Comparison of ENCODE assay signal across 9 cellular contexts in the genomic region with DNA sequence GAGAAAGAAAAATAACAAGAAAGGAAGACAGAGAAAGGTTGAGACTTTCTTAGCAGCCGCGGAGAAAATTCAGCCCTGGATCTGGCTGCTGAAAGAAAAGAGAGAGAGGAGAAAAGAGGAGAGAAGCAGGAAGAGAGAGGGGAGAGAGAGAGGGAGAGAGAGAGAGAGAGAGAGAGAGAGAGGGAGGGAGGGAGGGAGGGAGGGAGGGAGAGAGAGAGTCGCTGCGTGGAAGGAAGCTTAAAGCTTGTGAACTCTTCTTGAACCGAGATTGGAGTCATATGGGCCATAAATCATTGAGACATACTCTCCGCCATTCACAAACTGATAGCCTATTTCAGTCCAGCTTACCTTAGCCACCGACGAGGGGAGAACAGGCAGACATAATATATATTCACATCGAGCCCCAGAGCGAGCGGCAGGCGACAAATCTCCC. TPM values are rescaled to one million over a fixed set of nuclear protein-coding genes. Genes with fewer than 3 reads are reported as not detected.
DNase-seq lines count a peak whose midpoint lies in the region; ATAC-seq, FAIRE-seq and TF ChIP-seq lines count a peak whose summit lies in the region.
"Had no signal": no experiment of that assay in that cellular context is flagged by ENCODE, and none has a peak within 500 bp of the region (broad histone marks: within the 10 kb centered on the region; RNA-seq: fewer than 3 reads in every experiment).

No MANE protein-coding gene starts in this region.

- H3K4me1 ChIP-seq in keratinocyte (ENCODE audit: control insufficient read depth, extremely low read depth, insufficient read depth, low read length): peaks cover 14% of the 10 kb centered on the region
- no peaks in the 10 kb centered on the region for H3K4me1 ChIP-seq in thymus (ENCODE audit: control insufficient read depth, insufficient read depth, low read length)

- H3K9me3 ChIP-seq in keratinocyte (ENCODE audit: control insufficient read depth, low read depth, low read length): no peaks in the 10 kb centered on the region
- H3K9me3 ChIP-seq in thymus (ENCODE audit: control insufficient read depth): no peaks in the 10 kb centered on the region

- H4K20me1 ChIP-seq in keratinocyte (ENCODE audit: control insufficient read depth, extremely low read depth, insufficient read depth, low read length): no peaks in the 10 kb centered on the region

- WGBS in thymus: 3% methylated on average over 12 of the region's 12 CpGs

- no peak for FAIRE-seq in keratinocyte (lab: Jason Lieb, UNC)

- DNase-seq in Calu3: no peak
- peak; percentile 86 for DNase-seq in MV-4-11 (lab: John Stamatoyannopoulos, UW)
- no peak for DNase-seq in keratinocyte (ENCODE audit: low read depth, low spot score)
- DNase-seq in GDM1 (lab: John Stamatoyannopoulos, UW): no peak
- no peak for DNase-seq in activated CD4-positive, CD25-positive, alpha-beta regulatory T cell treated with anti-CD3 and anti-CD28 coated beads, Interleukin-2, amount 50 U/mL, for 72 hours

- H3K4me3 ChIP-seq in keratinocyte (ENCODE audit: control insufficient read depth in 2 of 3, extremely low read depth in 1 of 3, insufficient read depth in 2 of 3, low read depth in 1 of 3, low read length in 3 of 3) (peak overlapping the region in 1 of 3 experiments; percentile 43), thymus (ENCODE audit: low read length) (peak overlapping the region; percentile 36)

- peak overlapping the region; percentile 47 for H3K27ac Mint-ChIP-seq in Calu3 (ENCODE audit: unreplicated experiment)
- no peak overlapping the region for H3K27ac Mint-ChIP-seq in activated naive CD8-positive, alpha-beta T cell

- no peaks in the 10 kb centered on the region for H3K79me2 ChIP-seq in keratinocyte (ENCODE audit: control insufficient read depth, insufficient read depth, low read length)

- H3K27me3 ChIP-seq in keratinocyte (ENCODE audit: control insufficient read depth, extremely low read depth, insufficient read depth, low read length): peaks cover 24% of the 10 kb centered on the region
- H3K27me3 ChIP-seq in thymus (ENCODE audit: control insufficient read depth, insufficient read depth): peaks cover 16% of the 10 kb centered on the region

- no peak for TF ChIP-seq CTCF in Calu3 (IDR thresholded peaks at IDR 0.05; ENCODE audit: unreplicated experiment)
- no peak for TF ChIP-seq CTCF in keratinocyte (optimal IDR thresholded peaks at IDR 0.05 in 1 of 3, IDR thresholded peaks at IDR 0.05 in 1 of 3, conservative IDR thresholded peaks at IDR 0.05 in 1 of 3; ENCODE audit: extremely low read depth in 1 of 3, insufficient read depth in 2 of 3, low read length in 3 of 3)

- no peaks in the 10 kb centered on the region for H3K9me1 ChIP-seq in keratinocyte (ENCODE audit: control insufficient read depth, extremely low read depth, insufficient read depth, low read length)

- peak overlapping the region; percentile 46 for H2AFZ ChIP-seq in keratinocyte (ENCODE audit: control insufficient read depth, low read length)

- H3K27ac ChIP-seq in keratinocyte (ENCODE audit: control insufficient read depth, insufficient read depth, low read length): no peak overlapping the region
- no peak overlapping the region for H3K27ac ChIP-seq in thymus (ENCODE audit: low read depth)
- H3K27ac ChIP-seq: HL-60 had no signal

- no peak for ATAC-seq in GM18907 (IDR thresholded peaks at IDR 0.05; ENCODE audit: unreplicated experiment)

- peaks cover 87% of the 10 kb centered on the region for H3K36me3 Mint-ChIP-seq in Calu3 (ENCODE audit: insufficient read depth, unreplicated experiment)
- H3K36me3 Mint-ChIP-seq in activated naive CD8-positive, alpha-beta T cell: no peaks in the 10 kb centered on the region

- H3K9me3 Mint-ChIP-seq in Calu3 (ENCODE audit: low read depth, unreplicated experiment): no peaks in the 10 kb centered on the region
- H3K9me3 Mint-ChIP-seq in activated naive CD8-positive, alpha-beta T cell (ENCODE audit: low read depth): no peaks in the 10 kb centered on the region

- peak overlapping the region; percentile 51 for H3K4me2 ChIP-seq in keratinocyte (ENCODE audit: control insufficient read depth, extremely low read depth, insufficient read depth, low read depth, low read length)

- H3K9ac ChIP-seq in keratinocyte (ENCODE audit: control insufficient read depth, extremely low read depth, insufficient read depth, low read length): no peak overlapping the region

- H3K4me3 Mint-ChIP-seq in Calu3 (ENCODE audit: low read depth, unreplicated experiment): peak overlapping the region; percentile 64
- H3K4me3 Mint-ChIP-seq in activated naive CD8-positive, alpha-beta T cell: peak overlapping the region; percentile 95

- H3K36me3 ChIP-seq in keratinocyte (ENCODE audit: control insufficient read depth in 2 of 2, extremely low read depth in 1 of 2, insufficient read depth in 2 of 2, low read length in 2 of 2) (peaks cover 0 to 3% of the 10 kb centered on the region in 2 experiments), thymus (ENCODE audit: control insufficient read depth, insufficient read depth) (no peaks in the 10 kb centered on the region)

- H3K4me1 Mint-ChIP-seq in Calu3 (ENCODE audit: low read depth, unreplicated experiment): peaks cover 63% of the 10 kb centered on the region
- H3K4me1 Mint-ChIP-seq in activated naive CD8-positive, alpha-beta T cell (ENCODE audit: low read depth): peaks cover 8% of the 10 kb centered on the region

- dilution Hi-C loops in keratinocyte (cut with MboI; ENCODE audit: extremely low pct_ligation_motif_present, low sequenced_read_pairs): no loop called here

- intact Hi-C loops in Calu3 (cut with micrococcal nuclease; ENCODE audit: unreplicated experiment): no loop called here

- CTCF ChIA-PET in Calu3 (lab: Charles Lee): interaction anchor here (0.6 to 1.5 kb wide), 11 partner anchors 8 to 403 kb away, joined by 3 to 6 read pairs (median 4); no protein-coding TSS in a partner anchor

- no TSS peak for BruUV-seq in Calu3 (replicated peaks; lab: Mats Ljungman, UMichigan)

- no peaks in the 10 kb centered on the region for H3K27me3 Mint-ChIP-seq in Calu3 (ENCODE audit: unreplicated experiment)
- peaks cover 6% of the 10 kb centered on the region for H3K27me3 Mint-ChIP-seq in activated naive CD8-positive, alpha-beta T cell

RNA-seq across cellular contexts. Expression of a gene that starts 10.3 kb away (rescaled TPM):
- total RNA-seq in Calu3 (2022): 24.5 and 32.6 TPM in 2 replicates
- polyA plus RNA-seq in keratinocyte (3.0 to 5.7 TPM (median 3.8 TPM) in 3 replicates), thymus (11.1 TPM)
- polyA plus RNA-seq in keratinocyte (2011; ENCODE audit: low read depth): not detected
- polyA plus RNA-seq in keratinocyte (2011; cell fraction: cytosol; rRNA removed): 4.2 and 4.6 TPM in 2 replicates
- 7.0 and 9.2 TPM in 2 replicates for polyA plus RNA-seq in keratinocyte (2011; cell fraction: nucleus; rRNA removed)
- polyA plus RNA-seq in keratinocyte (2012; ENCODE audit: low replicate concordance): 1.9 and 7.8 TPM in 2 replicates
- polyA minus RNA-seq in keratinocyte: 0.33 to 1.6 TPM (median 0.58 TPM) in 3 replicates
- 3.3 TPM for polyA minus RNA-seq in keratinocyte (2011; cell fraction: cytosol; rRNA and poly(A)+ RNA removed)
- 0.53 and 0.85 TPM in 2 replicates for polyA minus RNA-seq in keratinocyte (2011; cell fraction: nucleus; rRNA and poly(A)+ RNA removed)

RNA-seq across cellular contexts. Expression of a gene that starts 23.0 kb away (rescaled TPM):
- 28.0 and 31.1 TPM in 2 replicates for total RNA-seq in Calu3 (2022)
- polyA plus RNA-seq in keratinocyte (0.46 to 0.89 TPM (median 0.59 TPM) in 3 replicates), thymus (1.5 TPM)
- 0.11 TPM for polyA plus RNA-seq in keratinocyte (2011; ENCODE audit: low read depth)
- polyA plus RNA-seq in keratinocyte (2011; cell fraction: cytosol; rRNA removed): 0.46 and 0.55 TPM in 2 replicates
- 1.4 and 1.8 TPM in 2 replicates for polyA plus RNA-seq in keratinocyte (2011; cell fraction: nucleus; rRNA removed)
- 0.30 and 1.2 TPM in 2 replicates for polyA plus RNA-seq in keratinocyte (2012; ENCODE audit: low replicate concordance)
- 0.19 to 0.92 TPM (median 0.30 TPM) in 3 replicates for polyA minus RNA-seq in keratinocyte
- polyA minus RNA-seq in keratinocyte (2011; cell fraction: cytosol; rRNA and poly(A)+ RNA removed): not detected
- polyA minus RNA-seq in keratinocyte (2011; cell fraction: nucleus; rRNA and poly(A)+ RNA removed): 0.21 and 0.70 TPM in 2 replicates

RNA-seq across cellular contexts. Expression of a gene that starts 24.4 kb away (rescaled TPM):
- not detected in 2 replicates for total RNA-seq in Calu3 (2022)
- polyA plus RNA-seq in keratinocyte (not detected in 3 replicates), thymus (0.11 TPM)
- not detected for polyA plus RNA-seq in keratinocyte (2011; ENCODE audit: low read depth)
- not detected in 2 replicates for polyA plus RNA-seq in keratinocyte (2011; cell fraction: cytosol; rRNA removed)
- not detected in 2 replicates for polyA plus RNA-seq in keratinocyte (2011; cell fraction: nucleus; rRNA removed)
- polyA plus RNA-seq in keratinocyte (2012; ENCODE audit: low replicate concordance): not detected in 2 replicates
- polyA minus RNA-seq in keratinocyte: not detected in 3 replicates
- not detected for polyA minus RNA-seq in keratinocyte (2011; cell fraction: cytosol; rRNA and poly(A)+ RNA removed)
- not detected in 2 replicates for polyA minus RNA-seq in keratinocyte (2011; cell fraction: nucleus; rRNA and poly(A)+ RNA removed)

RNA-seq across cellular contexts. Expression of a gene that starts 34.8 kb away (rescaled TPM):
- 151 and 154 TPM in 2 replicates for total RNA-seq in Calu3 (2022)
- 0.63 to 1.2 TPM (median 1.1 TPM) in 3 replicates for polyA plus RNA-seq in keratinocyte
- polyA plus RNA-seq in keratinocyte (2011; ENCODE audit: low read depth): 0.56 TPM
- 0.47 and 0.49 TPM in 2 replicates for polyA plus RNA-seq in keratinocyte (2011; cell fraction: cytosol; rRNA removed)
- 3.6 and 4.7 TPM in 2 replicates for polyA plus RNA-seq in keratinocyte (2011; cell fraction: nucleus; rRNA removed)
- 0.18 and 1.8 TPM in 2 replicates for polyA plus RNA-seq in keratinocyte (2012; ENCODE audit: low replicate concordance)
- 0.30 to 0.72 TPM (median 0.54 TPM) in 3 replicates for polyA minus RNA-seq in keratinocyte
- not detected for polyA minus RNA-seq in keratinocyte (2011; cell fraction: cytosol; rRNA and poly(A)+ RNA removed)
- 1.2 and 1.3 TPM in 2 replicates for polyA minus RNA-seq in keratinocyte (2011; cell fraction: nucleus; rRNA and poly(A)+ RNA removed)
- polyA plus RNA-seq in thymus: 3.3 TPM

RNA-seq across cellular contexts. Expression of a gene that starts 38.4 kb away (rescaled TPM):
- total RNA-seq in Calu3 (2022): 47.2 and 48.5 TPM in 2 replicates
- 0.04 to 0.19 TPM in 2 of 3 replicates, not detected in the other for polyA plus RNA-seq in keratinocyte
- polyA plus RNA-seq in keratinocyte (2011; ENCODE audit: low read depth): not detected
- polyA plus RNA-seq in keratinocyte (2011; cell fraction: cytosol; rRNA removed): 0.04 TPM in 2 replicates
- 0.10 and 0.16 TPM in 2 replicates for polyA plus RNA-seq in keratinocyte (2011; cell fraction: nucleus; rRNA removed)
- 0.07 TPM in 1 of 2 replicates, not detected in the other for polyA plus RNA-seq in keratinocyte (2012; ENCODE audit: low replicate concordance)
- not detected in 3 replicates for polyA minus RNA-seq in keratinocyte
- polyA minus RNA-seq in keratinocyte (2011; cell fraction: cytosol; rRNA and poly(A)+ RNA removed): not detected
- not detected in 2 replicates for polyA minus RNA-seq in keratinocyte (2011; cell fraction: nucleus; rRNA and poly(A)+ RNA removed)
- polyA plus RNA-seq in thymus: 0.16 TPM
